In the genomic region with DNA sequence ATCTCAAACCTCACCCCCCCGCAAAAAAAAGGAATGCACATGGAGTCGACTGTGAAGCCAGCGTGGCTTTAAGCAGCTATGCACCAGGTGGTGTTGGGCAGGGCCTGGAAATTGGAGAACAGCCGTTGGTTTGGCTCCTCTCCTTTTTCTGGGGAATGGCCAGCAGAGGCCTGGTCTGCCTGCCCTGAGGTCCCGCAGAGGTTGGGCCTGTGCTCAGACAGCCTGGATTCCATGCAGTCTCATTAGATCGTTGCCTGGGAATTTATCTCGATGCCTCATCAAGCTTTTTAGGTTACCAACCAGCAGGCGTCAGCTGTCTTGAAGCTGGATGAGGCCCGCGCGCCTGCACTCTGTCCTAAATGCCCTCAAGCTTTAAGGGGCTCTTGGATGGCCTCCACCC, we compare ENCODE assay signal across 19 cellular contexts. TPM values are rescaled to one million over a fixed set of nuclear protein-coding genes. Genes with fewer than 3 reads are reported as not detected.
DNase-seq lines count a peak whose midpoint lies in the region; ATAC-seq and TF ChIP-seq lines count a peak whose summit lies in the region.
"Had no signal": no experiment of that assay in that cellular context is flagged by ENCODE, and none has a peak within 500 bp of the region (broad histone marks: within the 10 kb centered on the region; RNA-seq: fewer than 3 reads in every experiment).

No MANE protein-coding gene starts in this region.

- no peak overlapping the region for H2BK120ac ChIP-seq in trophoblast cell (ENCODE audit: insufficient read depth, low read length, poor library complexity)

- WGBS in trophoblast cell (ENCODE audit: extremely low coverage, insufficient coverage, insufficient read length), result no CpG with 5 or more reads among the region's 11 CpGs

- H3K9ac ChIP-seq in fibroblast of lung (ENCODE audit: insufficient read depth, low read length), result no peak overlapping the region
- H3K9ac ChIP-seq in trophoblast cell (ENCODE audit: low read length), result no peak overlapping the region

- H4K20me1 ChIP-seq in fibroblast of lung (ENCODE audit: control insufficient read depth, extremely low read depth, insufficient read depth, low read length), result no peaks in the 10 kb centered on the region

- peaks cover 14% of the 10 kb centered on the region for H3K79me1 ChIP-seq in trophoblast cell (ENCODE audit: low read length)

- ATAC-seq in HG03565 (IDR thresholded peaks at IDR 0.05; ENCODE audit: unreplicated experiment) (no peak), GM21717 (IDR thresholded peaks at IDR 0.05; ENCODE audit: unreplicated experiment) (no peak)
- ATAC-seq: T-cell had no signal

- H3K9me3 ChIP-seq in SJCRH30 (replicated peaks) (no peaks in the 10 kb centered on the region), fibroblast of lung (ENCODE audit: control insufficient read depth, insufficient read depth, low read depth, low read length) (no peaks in the 10 kb centered on the region), trophoblast cell (ENCODE audit: insufficient read depth, low read depth, low read length) (no peaks in the 10 kb centered on the region)
- H3K9me3 ChIP-seq: left ventricle myocardium inferior had no signal

- no peak for TF ChIP-seq CTCF in fibroblast of lung (conservative IDR thresholded peaks at IDR 0.05 in 1 of 2, IDR thresholded peaks at IDR 0.05 in 1 of 2; ENCODE audit: low read depth in 1 of 2, low read length in 2 of 2)

- H4K8ac ChIP-seq in trophoblast cell (ENCODE audit: low read depth, low read length), result no peak overlapping the region

- H3K4me2 ChIP-seq in fibroblast of lung (ENCODE audit: extremely low read depth, insufficient read depth, low read length) (no peak overlapping the region), trophoblast cell (ENCODE audit: low read length) (no peak overlapping the region)

- no peak overlapping the region for H2AFZ ChIP-seq in fibroblast of lung (ENCODE audit: low read length)
- no peak overlapping the region for H2AFZ ChIP-seq in trophoblast cell (ENCODE audit: insufficient read depth, low read length, poor library complexity)

- H3K36me3 ChIP-seq in SJCRH30 (no peaks in the 10 kb centered on the region), fibroblast of lung (ENCODE audit: control insufficient read depth, insufficient read depth, low read length) (no peaks in the 10 kb centered on the region), trophoblast cell (ENCODE audit: control insufficient read depth in 1 of 2, insufficient read depth in 2 of 2, low read length in 2 of 2) (no peaks in the 10 kb centered on the region)
- H3K36me3 ChIP-seq: left ventricle myocardium inferior had no signal

- H3K4ac ChIP-seq in trophoblast cell (ENCODE audit: low read depth, low read length), result no peak overlapping the region

- H2BK5ac ChIP-seq in trophoblast cell (ENCODE audit: low read depth, low read length, poor library complexity), result no peak overlapping the region

- H3K27ac ChIP-seq in SJCRH30 (peak overlapping the region; percentile 28), fibroblast of lung (ENCODE audit: insufficient read depth, low read length) (no peak overlapping the region), trophoblast cell (ENCODE audit: low read depth, low read length) (peak overlapping the region; percentile 44)
- H3K27ac ChIP-seq: left ventricle myocardium inferior had no signal

- H3K4me1 ChIP-seq in SJCRH30 (peaks cover 15% of the 10 kb centered on the region), fibroblast of lung (ENCODE audit: control insufficient read depth, extremely low read depth, insufficient read depth, low read length) (no peaks in the 10 kb centered on the region), trophoblast cell (ENCODE audit: control insufficient read depth in 1 of 2, insufficient read depth in 2 of 2, low read length in 2 of 2) (peaks cover 26 to 28% of the 10 kb centered on the region in 2 experiments)
- H3K4me1 ChIP-seq: left ventricle myocardium inferior had no signal

- H3K27me3 ChIP-seq in SJCRH30 (no peaks in the 10 kb centered on the region), fibroblast of lung (ENCODE audit: control insufficient read depth, insufficient read depth, low read length) (no peaks in the 10 kb centered on the region), trophoblast cell (ENCODE audit: insufficient read depth, low read length) (no peaks in the 10 kb centered on the region)

- DNase-seq in DMS 273 treated with DMSO at 0.1 percent for 48 hours (lab: John Stamatoyannopoulos, UW) (peak; percentile 82), SJCRH30 (peak; percentile 96), fibroblast of lung (ENCODE audit: low read depth in 2 of 2) (peak; percentile 47 to 73), trophoblast cell (peak; percentile 99), DMS114 treated with DMSO at 0.1 percent for 48 hours (lab: John Stamatoyannopoulos, UW; ENCODE audit: unreplicated experiment) (no peak)
- no peak for DNase-seq in activated CD4-positive, alpha-beta T cell treated with anti-CD3 and anti-CD28 coated beads for 1 hour
- DNase-seq: activated CD8-positive, alpha-beta memory T cell treated with anti-CD3 and anti-CD28 coated beads, Interleukin-2, amount 50 U/mL, for 48 hours; activated naive CD4-positive, alpha-beta T cell treated with anti-CD3 and anti-CD28 coated beads for 36 hours; AML-193; left ventricle myocardium inferior; naive B cell; NCI-H2081; NCI-H748 treated with DMSO at 0.1 percent for 48 hours; RPMI8226; T-cell had no signal

- peak overlapping the region; percentile 34 for H2BK12ac ChIP-seq in trophoblast cell (ENCODE audit: low read length)

- H4K91ac ChIP-seq in trophoblast cell (ENCODE audit: low read depth, low read length), result peak overlapping the region; percentile 65

- H2AK5ac ChIP-seq in trophoblast cell (ENCODE audit: low read length), result no peak overlapping the region

- no peak overlapping the region for H3K18ac ChIP-seq in trophoblast cell (ENCODE audit: low read length)

- H3K79me2 ChIP-seq in fibroblast of lung (ENCODE audit: control insufficient read depth, insufficient read depth, low read length) (no peaks in the 10 kb centered on the region), trophoblast cell (ENCODE audit: control insufficient read depth, insufficient read depth, low read length, poor library complexity) (no peaks in the 10 kb centered on the region)

- H3K23ac ChIP-seq in trophoblast cell (ENCODE audit: low read length), result no peak overlapping the region

- no peak overlapping the region for H3K14ac ChIP-seq in trophoblast cell (ENCODE audit: low read length)

- H4K12ac ChIP-seq in trophoblast cell (ENCODE audit: low read depth, low read length), result no peak overlapping the region

- H3K4me3 ChIP-seq in SJCRH30 (no peak overlapping the region), fibroblast of lung (replicated peaks in 1 of 4; ENCODE audit: control extremely low read depth in 1 of 4, insufficient read depth in 1 of 4, low read depth in 3 of 4, low read length in 4 of 4) (no peak overlapping the region), trophoblast cell (ENCODE audit: low read depth, low read length) (no peak overlapping the region)
- H3K4me3 ChIP-seq: left ventricle myocardium inferior had no signal

RNA-seq across cellular contexts. Expression of a gene that starts 9.8 kb away (rescaled TPM):
- total RNA-seq in SJCRH30 (2014; rRNA removed; shearing (Covaris generic)), result not detected in 2 replicates
- total RNA-seq in fibroblast of lung, result not detected in 2 replicates
- polyA plus RNA-seq in fibroblast of lung, result not detected in 2 replicates
- not detected in 2 replicates for polyA plus RNA-seq in fibroblast of lung (2012)
- polyA minus RNA-seq in fibroblast of lung (ENCODE audit: low replicate concordance), result 0.37 TPM in 1 of 2 replicates, not detected in the other
- polyA plus RNA-seq in trophoblast cell (2013), result 0.11 TPM in 2 replicates
- total RNA-seq: activated naive CD4-positive, alpha-beta T cell treated with anti-CD3 and anti-CD28 coated beads for 36 hours; HT1080; left ventricle myocardium inferior; subcutaneous adipose tissue had no signal

RNA-seq across cellular contexts. Expression of a gene that starts 57.1 kb away (rescaled TPM):
- total RNA-seq in SJCRH30 (2014; rRNA removed; shearing (Covaris generic)), result 69.5 and 103 TPM in 2 replicates
- 111 and 117 TPM in 2 replicates for total RNA-seq in fibroblast of lung
- 127 and 199 TPM in 2 replicates for polyA plus RNA-seq in fibroblast of lung
- polyA plus RNA-seq in fibroblast of lung (2012), result 68.9 and 89.8 TPM in 2 replicates
- polyA minus RNA-seq in fibroblast of lung (ENCODE audit: low replicate concordance), result 241 and 266 TPM in 2 replicates
- 252 and 267 TPM in 2 replicates for polyA plus RNA-seq in trophoblast cell (2013)

Comparison
In these comparisons a context has a peak if more than half of its experiments do, and no peak if none do; other contexts are left out.
1. DNase-seq: peak in DMS 273 treated with DMSO at 0.1 percent for 48 hours (single experiment), SJCRH30 (2 of 2), fibroblast of lung (2 of 2) and trophoblast cell (2 of 2); none in DMS114 treated with DMSO at 0.1 percent for 48 hours (single experiment) and activated CD4-positive, alpha-beta T cell treated with anti-CD3 and anti-CD28 coated beads for 1 hour (single experiment).